In genomic region chr4:153616005-153616555, GRCh38 we compare ENCODE assay signal across 1 cellular context.
TF ChIP-seq lines count a peak whose summit lies in the region.

No MANE protein-coding gene starts in this region.

TF ChIP-seq in endothelial cell of umbilical vein, 7 proteins besides CTCF, POLR2A, EP300 and RAD21 (continued from another document):
- peak; percentile 40 for TF ChIP-seq JUN (IDR thresholded peaks at IDR 0.05; ENCODE audit: borderline replicate concordance, insufficient read depth, insufficient read length, low read depth)
TF ChIP-seq in endothelial cell of umbilical vein: peak in this region for 1.
